Comparison of ENCODE assay signal across 29 cellular contexts in the genomic region with DNA sequence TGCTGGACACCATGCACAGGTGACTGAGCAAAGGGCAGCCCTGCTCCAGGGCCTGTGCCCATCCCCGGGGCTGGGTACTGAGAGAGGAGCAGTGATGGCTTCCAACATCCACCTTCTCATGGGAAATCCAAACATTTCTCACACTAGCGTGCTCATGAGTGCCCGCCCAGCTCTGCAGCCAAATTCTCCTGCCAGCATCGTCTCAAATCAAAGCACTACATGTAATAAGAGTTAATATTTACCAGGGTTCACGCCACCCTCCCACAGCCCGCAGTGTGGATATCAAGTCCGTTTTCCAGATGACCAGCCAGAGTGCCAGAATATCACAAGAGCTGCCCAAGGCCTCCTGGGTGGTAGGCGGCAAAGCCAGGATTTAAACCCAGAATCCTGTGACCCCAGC. TPM values are rescaled to one million over a fixed set of nuclear protein-coding genes. Genes with fewer than 3 reads are reported as not detected.
DNase-seq lines count a peak whose midpoint lies in the region; ATAC-seq, FAIRE-seq and TF ChIP-seq lines count a peak whose summit lies in the region.
"Had no signal": no experiment of that assay in that cellular context is flagged by ENCODE, and none has a peak within 500 bp of the region (broad histone marks: within the 10 kb centered on the region; RNA-seq: fewer than 3 reads in every experiment).

No MANE protein-coding gene starts in this region.

- DNase-seq in ACHN (peak; percentile 84), T-helper 17 cell (no peak), left colon (peak in 1 of 2 donors; percentile 28), renal cortical epithelial cell (ENCODE audit: low read depth) (peak; percentile 88), RKO (ENCODE audit: low spot score) (no peak), GM12892 (ENCODE audit: insufficient read length) (no peak), NCI-H1417 treated with DMSO at 0.1 percent for 48 hours (lab: John Stamatoyannopoulos, UW) (no peak), nucleus accumbens (lab: John Stamatoyannopoulos, UW) (no peak)
- DNase-seq: activated CD4-positive, alpha-beta T cell treated with anti-CD3 and anti-CD28 coated beads, Interleukin-2, amount 50 U/mL, for 1 hour; activated CD4-positive, CD25-positive, alpha-beta regulatory T cell; activated naive CD4-positive, alpha-beta T cell treated with anti-CD3 and anti-CD28 coated beads for 36 hours; BE2C; CD8-positive, alpha-beta memory T cell; cerebellar nuclear complex; DMS 273 treated with DMSO at 0.1 percent for 48 hours; gastrocnemius medialis; H9; mesendoderm; MM.1S; NCI-H2029; NCI-H510A treated with DMSO at 0.1 percent for 48 hours; OCI-M1; stimulated activated naive CD4-positive, alpha-beta T cell treated with Interleukin-2 at 50 U/mL for 16 hours; T-helper 1 cell had no signal

- no peaks in the 10 kb centered on the region for H3K27me3 Mint-ChIP-seq in T-helper 17 cell
- H3K27me3 Mint-ChIP-seq: CD8-positive, alpha-beta memory T cell had no signal

- peak overlapping the region; percentile 6 for H3K27ac Mint-ChIP-seq in T-helper 17 cell
- H3K27ac Mint-ChIP-seq: activated naive CD4-positive, alpha-beta T cell treated with anti-CD3 and anti-CD28 coated beads for 36 hours; H9 had no signal

- peaks cover 2% of the 10 kb centered on the region for H3K36me3 Mint-ChIP-seq in T-helper 17 cell (ENCODE audit: low read depth)

- in situ Hi-C loops in ACHN (cut with HindIII; ENCODE audit: low pct_ligation_motif_present, low pct_unique_long_range_greater_than_20kb, low sequenced_read_pairs), result no loop called here

- H3K4me3 Mint-ChIP-seq in T-helper 17 cell, result no peak overlapping the region
- H3K4me3 Mint-ChIP-seq: activated naive CD4-positive, alpha-beta T cell treated with anti-CD3 and anti-CD28 coated beads for 36 hours; CD8-positive, alpha-beta memory T cell; H9 had no signal

- ATAC-seq in T-helper 17 cell (no peak), left colon (peak; percentile 72)
- ATAC-seq: gastrocnemius medialis had no signal

- H3K4me1 Mint-ChIP-seq in T-helper 17 cell, result peaks cover 10% of the 10 kb centered on the region

- FAIRE-seq in GM12892 (lab: Jason Lieb, UNC), result no peak
- FAIRE-seq: GM18507 had no signal

- intact Hi-C loops in left colon (cut with DNase I, micrococcal nuclease), result no loop called here

- TF ChIP-seq POLR2A in GM12892 (IDR thresholded peaks at IDR 0.05; ENCODE audit: low read depth, low read length), result no peak

- H3K9me3 ChIP-seq in T-helper 17 cell (ENCODE audit: control insufficient read depth, low read length, poor library complexity, severe bottlenecking), result no peaks in the 10 kb centered on the region
- H3K9me3 ChIP-seq: adrenal gland, BE2C, gastrocnemius medialis, neutrophil, thoracic aorta, uterus had no signal

RNA-seq across cellular contexts. Expression of gene IL15RA, which starts 12.1 kb away (rescaled TPM):
- total RNA-seq in T-helper 17 cell (10 to 100 TPM; 12.6 to 13.0 TPM), left colon (10 to 100 TPM; 15.4 to 19.6 TPM), renal cortical epithelial cell (1.9 and 3.5 TPM in 2 replicates)
- 6.9 TPM for polyA plus RNA-seq in GM12892 (2012; ENCODE audit: missing spikeins)

Comparison
In these comparisons a context has a peak if more than half of its experiments do, and no peak if none do; other contexts are left out.
1. DNase-seq: peak in ACHN (single experiment) and renal cortical epithelial cell (single experiment); none in T-helper 17 cell (0 of 3), RKO (single experiment), GM12892 (single experiment), NCI-H1417 treated with DMSO at 0.1 percent for 48 hours (single experiment) and nucleus accumbens (0 of 56).